ENCODE assay signal across 8 cellular contexts in genomic region chr4:105474110-105474518, GRCh38. TPM values are rescaled to one million over a fixed set of nuclear protein-coding genes. Genes with fewer than 3 reads are reported as not detected.
DNase-seq lines count a peak whose midpoint lies in the region; ATAC-seq and TF ChIP-seq lines count a peak whose summit lies in the region.

No MANE protein-coding gene starts in this region.

- peak overlapping the region; percentile 95 for H2AFZ ChIP-seq in Loucy (ENCODE audit: low read length)

- CTCF ChIA-PET in CD8-positive, alpha-beta memory T cell (lab: Charles Lee) = interaction anchor here (0.8 to 3.0 kb wide), 29 partner anchors 8 to 367 kb away, joined by 3 to 40 read pairs (median 4); partner anchors contain the start of genes GSTCD, INTS12 and TET2

- POLR2A ChIA-PET in CD8-positive, alpha-beta memory T cell (lab: Charles Lee) = interaction anchor here (0.5 to 1.4 kb wide), 7 partner anchors 18 to 982 kb away, joined by 3 to 4 read pairs (median 3); no protein-coding TSS in a partner anchor

- peak overlapping the region; percentile 97 for H3K27ac ChIP-seq in CD8-positive, alpha-beta memory T cell (ENCODE audit: low read depth, low read length)

- peak overlapping the region; percentile 83 for H3K4me2 ChIP-seq in Loucy (ENCODE audit: low read depth, low read length, poor library complexity, severe bottlenecking)

- peak overlapping the region; percentile 98 to 100 (median 99) for H3K27ac Mint-ChIP-seq in CD8-positive, alpha-beta memory T cell
- peak overlapping the region; percentile 18 for H3K27ac Mint-ChIP-seq in stimulated activated naive CD8-positive, alpha-beta T cell treated with anti-CD3 and anti-CD28 coated beads, Interleukin-15, Interleukin-2, amounts not matched to agents 100 ng/mL and 50 ng/mL, for 24 hours

- H3K4me3 Mint-ChIP-seq in CD8-positive, alpha-beta memory T cell = peak overlapping the region; percentile 94 to 99 (median 99)
- peak overlapping the region; percentile 97 for H3K4me3 Mint-ChIP-seq in stimulated activated naive CD8-positive, alpha-beta T cell treated with anti-CD3 and anti-CD28 coated beads, Interleukin-15, Interleukin-2, amounts not matched to agents 100 ng/mL and 50 ng/mL, for 24 hours

- H3K9me2 ChIP-seq in Loucy (replicated peaks; ENCODE audit: low read depth, low read length) = no peaks in the 10 kb centered on the region

- no peaks in the 10 kb centered on the region for H3F3A ChIP-seq in Loucy (ENCODE audit: low read depth)

- no peaks in the 10 kb centered on the region for H3K36me3 ChIP-seq in CD8-positive, alpha-beta memory T cell (ENCODE audit: insufficient read depth, low read length)
- no peaks in the 10 kb centered on the region for H3K36me3 ChIP-seq in Loucy (ENCODE audit: insufficient read depth, low read length)

- no peaks in the 10 kb centered on the region for H3K9me3 Mint-ChIP-seq in CD8-positive, alpha-beta memory T cell
- no peaks in the 10 kb centered on the region for H3K9me3 Mint-ChIP-seq in stimulated activated naive CD8-positive, alpha-beta T cell treated with anti-CD3 and anti-CD28 coated beads, Interleukin-15, Interleukin-2, amounts not matched to agents 100 ng/mL and 50 ng/mL, for 24 hours

- H3K79me2 ChIP-seq in Loucy (ENCODE audit: insufficient read depth, low read length) = peaks cover 40% of the 10 kb centered on the region

- H3K4me1 Mint-ChIP-seq in CD8-positive, alpha-beta memory T cell = peaks cover 42 to 43% (median 42%) of the 10 kb centered on the region in 3 donors
- H3K4me1 Mint-ChIP-seq in stimulated activated naive CD8-positive, alpha-beta T cell treated with anti-CD3 and anti-CD28 coated beads, Interleukin-15, Interleukin-2, amounts not matched to agents 100 ng/mL and 50 ng/mL, for 24 hours (ENCODE audit: low read depth) = peaks cover 40% of the 10 kb centered on the region

- peaks cover 0 to 2% of the 10 kb centered on the region in 2 donors for H3K27me3 Mint-ChIP-seq in CD8-positive, alpha-beta memory T cell
- H3K27me3 Mint-ChIP-seq in stimulated activated naive CD8-positive, alpha-beta T cell treated with anti-CD3 and anti-CD28 coated beads, Interleukin-15, Interleukin-2, amounts not matched to agents 100 ng/mL and 50 ng/mL, for 24 hours = no peaks in the 10 kb centered on the region

- no peaks in the 10 kb centered on the region for H3K9me3 ChIP-seq in CD8-positive, alpha-beta memory T cell (ENCODE audit: low read length)
- H3K9me3 ChIP-seq in Loucy (ENCODE audit: insufficient read depth, low read depth, low read length) = no peaks in the 10 kb centered on the region

- DNase-seq in CD8-positive, alpha-beta memory T cell = no peak
- DNase-seq in cardiac fibroblast (ENCODE audit: low read depth in 2 of 2) (peak; percentile 85 to 90), kidney glomerular epithelial cell (lab: John Stamatoyannopoulos, UW) (peak; percentile 69), NCI-H1105 treated with DMSO at 0.1 percent for 48 hours (lab: John Stamatoyannopoulos, UW) (no peak), HCEC 1CT (no peak)

- peak overlapping the region; percentile 88 for H3K9ac ChIP-seq in Loucy (ENCODE audit: low read depth, low read length, poor library complexity, severe bottlenecking)

- H4K20me1 ChIP-seq in Loucy (ENCODE audit: insufficient read depth, low read length, poor library complexity, severe bottlenecking) = peaks cover 34% of the 10 kb centered on the region

- peak; percentile 10 for ATAC-seq in GM19395 (IDR thresholded peaks at IDR 0.05; ENCODE audit: unreplicated experiment)

- TF ChIP-seq CTCF in Loucy (conservative IDR thresholded peaks at IDR 0.05; ENCODE audit: low read length) (peak; percentile 73), cardiac fibroblast (IDR thresholded peaks at IDR 0.05; ENCODE audit: low read depth, low read length) (peak; percentile 69)

- H3K4me1 ChIP-seq in CD8-positive, alpha-beta memory T cell (ENCODE audit: insufficient read depth, low read length) = peaks cover 21% of the 10 kb centered on the region
- H3K4me1 ChIP-seq in Loucy (ENCODE audit: insufficient read depth, low read length, poor library complexity, severe bottlenecking) = peaks cover 35% of the 10 kb centered on the region

- H3K27me3 ChIP-seq in CD8-positive, alpha-beta memory T cell (ENCODE audit: insufficient read depth, low read length, poor library complexity, severe bottlenecking) = no peaks in the 10 kb centered on the region
- H3K27me3 ChIP-seq in Loucy (ENCODE audit: insufficient read depth, low read length, poor library complexity, severe bottlenecking) = no peaks in the 10 kb centered on the region

- peaks cover 0 to 23% (median 1%) of the 10 kb centered on the region in 3 donors for H3K36me3 Mint-ChIP-seq in CD8-positive, alpha-beta memory T cell
- peaks cover 20% of the 10 kb centered on the region for H3K36me3 Mint-ChIP-seq in stimulated activated naive CD8-positive, alpha-beta T cell treated with anti-CD3 and anti-CD28 coated beads, Interleukin-15, Interleukin-2, amounts not matched to agents 100 ng/mL and 50 ng/mL, for 24 hours (ENCODE audit: low read depth)

- peak overlapping the region; percentile 86 for H3K4me3 ChIP-seq in CD8-positive, alpha-beta memory T cell (ENCODE audit: low read length)
- peak overlapping the region; percentile 90 for H3K4me3 ChIP-seq in Loucy (ENCODE audit: low read length, poor library complexity, severe bottlenecking)
- H3K4me3 ChIP-seq in cardiac fibroblast (replicated peaks in 1 of 2; ENCODE audit: low read depth in 2 of 2, low read length in 2 of 2) = peak overlapping the region; percentile 98 to 99

RNA-seq across cellular contexts. Expression of gene PPA2, which starts 0.3 kb away (rescaled TPM):
- 100 to 1,000 TPM in 1 of 2 experiments, 10 to 100 TPM in 1; 98.6 to 113 TPM for total RNA-seq in CD8-positive, alpha-beta memory T cell
- polyA plus RNA-seq in CD8-positive, alpha-beta memory T cell = 140 TPM

Comparison
In these comparisons a context has a peak if more than half of its experiments do, and no peak if none do; other contexts are left out.
1. DNase-seq: peak in cardiac fibroblast (2 of 2) and kidney glomerular epithelial cell (single experiment); none in CD8-positive, alpha-beta memory T cell (0 of 5), NCI-H1105 treated with DMSO at 0.1 percent for 48 hours (single experiment) and HCEC 1CT (single experiment).
2. Peak in every context shown above with its lines, with median percentiles within 50 percentile points of each other: H3K4me3 ChIP-seq.